Comparison of ENCODE assay signal across 8 cellular contexts in genomic region chr16:21626659-21627277, GRCh38. TPM values are rescaled to one million over a fixed set of nuclear protein-coding genes. Genes with fewer than 3 reads are reported as not detected.
DNase-seq lines count a peak whose midpoint lies in the region; ATAC-seq, FAIRE-seq and TF ChIP-seq lines count a peak whose summit lies in the region.

No MANE protein-coding gene starts in this region.

- TF ChIP-seq CTCF in GM10248 (IDR thresholded peaks at IDR 0.05; ENCODE audit: control extremely low read depth, extremely low read depth, low read depth, missing control alignments) = no peak

- peak overlapping the region in 2 of 3 donors; percentile 17 to 67 for H3K27ac Mint-ChIP-seq in IgD-negative memory B cell
- H3K27ac Mint-ChIP-seq in activated naive CD8-positive, alpha-beta T cell treated with anti-CD3 and anti-CD28 coated beads, Interleukin-2, amount 50 U/mL, for 24 hours = peak overlapping the region; percentile 73

- no peaks in the 10 kb centered on the region for H3K27me3 ChIP-seq in HAP-1 (ENCODE audit: low read depth)

- H3K4me3 Mint-ChIP-seq in IgD-negative memory B cell = no peak overlapping the region
- no peak overlapping the region for H3K4me3 Mint-ChIP-seq in activated naive CD8-positive, alpha-beta T cell treated with anti-CD3 and anti-CD28 coated beads, Interleukin-2, amount 50 U/mL, for 24 hours

- H3K36me3 Mint-ChIP-seq in IgD-negative memory B cell = peaks cover 11% of the 10 kb centered on the region
- peaks cover 52% of the 10 kb centered on the region for H3K36me3 Mint-ChIP-seq in activated naive CD8-positive, alpha-beta T cell treated with anti-CD3 and anti-CD28 coated beads, Interleukin-2, amount 50 U/mL, for 24 hours (ENCODE audit: low read depth)

- no peaks in the 10 kb centered on the region for H3K27me3 Mint-ChIP-seq in IgD-negative memory B cell
- H3K27me3 Mint-ChIP-seq in activated naive CD8-positive, alpha-beta T cell treated with anti-CD3 and anti-CD28 coated beads, Interleukin-2, amount 50 U/mL, for 24 hours = no peaks in the 10 kb centered on the region

- H3K4me3 ChIP-seq in HAP-1 = no peak overlapping the region

- peaks cover 2 to 6% (median 4%) of the 10 kb centered on the region in 3 donors for H3K4me1 Mint-ChIP-seq in IgD-negative memory B cell
- H3K4me1 Mint-ChIP-seq in activated naive CD8-positive, alpha-beta T cell treated with anti-CD3 and anti-CD28 coated beads, Interleukin-2, amount 50 U/mL, for 24 hours = peaks cover 35% of the 10 kb centered on the region

- peaks cover 9% of the 10 kb centered on the region; the same call in 1 of the 2 replicates for H3K4me1 ChIP-seq in HAP-1

- ATAC-seq in activated naive CD8-positive, alpha-beta T cell treated with anti-CD3 and anti-CD28 coated beads, Interleukin-2, amount 50 U/mL, for 24 hours = peak; percentile 91
- no peak for ATAC-seq in GM21390 (IDR thresholded peaks at IDR 0.05; ENCODE audit: unreplicated experiment)

- no peaks in the 10 kb centered on the region for H3K9me3 Mint-ChIP-seq in IgD-negative memory B cell
- H3K9me3 Mint-ChIP-seq in activated naive CD8-positive, alpha-beta T cell treated with anti-CD3 and anti-CD28 coated beads, Interleukin-2, amount 50 U/mL, for 24 hours = no peaks in the 10 kb centered on the region

- in situ Hi-C loops in HAP-1 (cut with MboI; ENCODE audit: low sequenced_read_pairs) = no loop called here

- peak; percentile 79 for DNase-seq in AG08396 (ENCODE audit: low spot score)
- DNase-seq in activated naive CD8-positive, alpha-beta T cell treated with anti-CD3 and anti-CD28 coated beads, Interleukin-2, amount 50 U/mL, for 24 hours = no peak
- no peak for DNase-seq in GM10248 (ENCODE audit: extremely low spot score)
- no peak for DNase-seq in iPS-NIHi7 (ENCODE audit: extremely low spot score)
- no peak for DNase-seq in HAP-1 (ENCODE audit: low spot score in 2 of 2)

- H3K36me3 ChIP-seq in HAP-1 (replicated peaks) = peaks cover 26% of the 10 kb centered on the region

- CTCF ChIA-PET in GM10248 (lab: Yijun Ruan, JAX) = interaction anchor here (1.0 kb wide), 1 partner anchor 12 kb away, joined by 3 read pairs; no protein-coding TSS in a partner anchor

- POLR2A ChIA-PET in GM10248 (lab: Yijun Ruan, JAX) = no interaction called here

- no peaks in the 10 kb centered on the region for H3K9me3 ChIP-seq in HAP-1

- peak; percentile 13 for FAIRE-seq in islet of Langerhans (lab: Jason Lieb, UNC)

RNA-seq across cellular contexts. Expression of gene IGSF6, which starts 25.6 kb away (rescaled TPM):
- polyA plus RNA-seq in IgD-negative memory B cell = 0.31 TPM

RNA-seq across cellular contexts. Expression of gene METTL9, which starts 27.4 kb away (rescaled TPM):
- polyA plus RNA-seq in IgD-negative memory B cell = 78.5 TPM

RNA-seq across cellular contexts. Expression of gene OTOA, which starts 37.0 kb away (rescaled TPM):
- not detected for polyA plus RNA-seq in IgD-negative memory B cell
